ENCODE assay signal across 8 cellular contexts in the genomic region with DNA sequence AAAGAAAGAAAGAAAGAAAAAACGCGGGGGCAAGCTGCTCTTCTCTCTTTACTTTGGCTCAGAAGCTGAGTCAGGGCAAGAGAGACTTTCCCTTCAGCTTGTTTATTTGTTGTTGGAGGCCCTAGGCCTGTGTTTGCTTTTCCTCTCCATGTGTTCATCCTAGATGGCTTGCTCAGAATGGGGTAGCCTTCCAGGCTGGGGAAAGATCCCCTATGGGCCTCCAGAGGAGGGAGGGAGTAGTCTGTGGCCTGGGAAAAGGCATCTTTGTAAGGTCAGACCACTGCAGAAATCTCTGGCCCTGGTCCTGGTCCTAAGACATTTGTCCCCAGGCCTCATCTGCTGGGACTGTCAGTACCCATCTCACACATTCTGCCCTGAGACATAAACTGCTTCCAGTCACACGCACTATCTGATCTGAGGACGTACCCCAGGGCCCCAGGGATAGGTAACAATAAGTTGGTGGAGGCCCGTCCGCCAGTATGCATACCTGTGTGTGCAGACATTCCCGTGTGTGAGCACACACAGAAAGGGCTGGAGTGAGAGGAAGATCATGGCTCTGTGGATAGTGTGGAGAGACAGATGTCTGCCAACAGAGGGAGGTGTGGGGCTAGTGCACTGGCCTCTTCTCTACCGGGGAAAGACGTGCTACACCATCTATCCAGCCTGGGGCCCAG. TPM values are rescaled to one million over a fixed set of nuclear protein-coding genes. Genes with fewer than 3 reads are reported as not detected.
DNase-seq lines count a peak whose midpoint lies in the region; ATAC-seq and TF ChIP-seq lines count a peak whose summit lies in the region.

No MANE protein-coding gene starts in this region.

- H3K36me3 Mint-ChIP-seq in activated CD8-positive, alpha-beta T cell treated with anti-CD3 and anti-CD28 coated beads for 36 hours (ENCODE audit: low read depth), result peaks cover 3% of the 10 kb centered on the region
- no peaks in the 10 kb centered on the region for H3K36me3 Mint-ChIP-seq in nephron (ENCODE audit: low read depth)

- no peaks in the 10 kb centered on the region for H3K4me1 ChIP-seq in aorta (ENCODE audit: control insufficient read depth in 1 of 2, insufficient read depth in 2 of 2, low read length in 2 of 2)

- POLR2A ChIA-PET in activated CD8-positive, alpha-beta T cell treated with anti-CD3 and anti-CD28 coated beads for 36 hours (lab: Charles Lee), result interaction anchor here (0.9 kb wide), 1 partner anchor 31 kb away, joined by 3 read pairs; no protein-coding TSS in a partner anchor

- ATAC-seq in activated CD8-positive, alpha-beta T cell treated with anti-CD3 and anti-CD28 coated beads for 36 hours, result peak; percentile 49
- ATAC-seq in esophagus mucosa, result peak; percentile 67
- peak; percentile 23 for ATAC-seq in aorta (ENCODE audit: low FRiP score)
- ATAC-seq in GM18517 (IDR thresholded peaks at IDR 0.05; ENCODE audit: unreplicated experiment), result no peak

- intact Hi-C loops in activated CD8-positive, alpha-beta T cell treated with anti-CD3 and anti-CD28 coated beads for 36 hours (cut with micrococcal nuclease), result loop anchor here (1.0 kb wide), 1 partner anchor 91 kb away; no protein-coding TSS in a partner anchor
- intact Hi-C loops in aorta (cut with DNase I), result loop anchor here in 1 of 2 donors (1.0 to 10.0 kb wide), 2 partner anchors 91 to 193 kb away; a partner anchor contains a TSS

- no peaks in the 10 kb centered on the region for H3K9me3 Mint-ChIP-seq in activated CD8-positive, alpha-beta T cell treated with anti-CD3 and anti-CD28 coated beads for 36 hours
- no peaks in the 10 kb centered on the region for H3K9me3 Mint-ChIP-seq in nephron

- H3K4me3 ChIP-seq in aorta (ENCODE audit: low read length in 2 of 2), result no peak overlapping the region

- H3K36me3 ChIP-seq in aorta (ENCODE audit: control insufficient read depth in 1 of 2, insufficient read depth in 2 of 2, low read length in 1 of 2), result no peaks in the 10 kb centered on the region

- no peak overlapping the region for H3K27ac ChIP-seq in aorta (ENCODE audit: low read depth in 1 of 2, low read length in 2 of 2)

- H3K27me3 ChIP-seq in aorta (ENCODE audit: control insufficient read depth in 1 of 2, insufficient read depth in 2 of 2, low read length in 1 of 2), result no peaks in the 10 kb centered on the region

- H3K27ac Mint-ChIP-seq in activated CD8-positive, alpha-beta T cell treated with anti-CD3 and anti-CD28 coated beads for 36 hours, result no peak overlapping the region
- peak overlapping the region; percentile 7 to 29 (median 28) for H3K27ac Mint-ChIP-seq in nephron

- 60 to 68% methylated on average over 9 of the region's 9 CpGs for WGBS in aorta, 2 donors

- no peaks in the 10 kb centered on the region for H3K9me3 ChIP-seq in aorta (ENCODE audit: control insufficient read depth, low read length)

- TF ChIP-seq CTCF in GM12874 (IDR thresholded peaks at IDR 0.05; ENCODE audit: insufficient read depth, low read depth, low read length) (peak; percentile 75), nephron (IDR thresholded peaks at IDR 0.05; ENCODE audit: unreplicated experiment in 3 of 3) (peak; percentile 52 to 65 (median 62))
- TF ChIP-seq CTCF in activated CD8-positive, alpha-beta T cell treated with anti-CD3 and anti-CD28 coated beads for 36 hours (IDR thresholded peaks at IDR 0.05), result peak; percentile 68

- H3K4me1 Mint-ChIP-seq in activated CD8-positive, alpha-beta T cell treated with anti-CD3 and anti-CD28 coated beads for 36 hours (ENCODE audit: low read depth), result peaks cover 19% of the 10 kb centered on the region
- H3K4me1 Mint-ChIP-seq in nephron, result peaks cover 20% of the 10 kb centered on the region

- CTCF ChIA-PET in activated CD8-positive, alpha-beta T cell treated with anti-CD3 and anti-CD28 coated beads for 36 hours (lab: Charles Lee), result interaction anchor here (0.5 to 16.7 kb wide), 16 partner anchors 9 to 193 kb away, joined by 3 to 292 read pairs (median 4); a partner anchor contains a TSS

- H3K27me3 Mint-ChIP-seq in activated CD8-positive, alpha-beta T cell treated with anti-CD3 and anti-CD28 coated beads for 36 hours, result no peaks in the 10 kb centered on the region
- H3K27me3 Mint-ChIP-seq in nephron (ENCODE audit: low read depth), result peaks cover 8% of the 10 kb centered on the region

- DNase-seq in AG08396 (ENCODE audit: low spot score) (peak; percentile 70), NCI-H345 (lab: John Stamatoyannopoulos, UW) (peak; percentile 62), aorta (peak in 1 of 2 donors; percentile 68)
- DNase-seq in activated CD8-positive, alpha-beta T cell treated with anti-CD3 and anti-CD28 coated beads for 36 hours, result peak; percentile 73

- no peak overlapping the region for H3K4me3 Mint-ChIP-seq in activated CD8-positive, alpha-beta T cell treated with anti-CD3 and anti-CD28 coated beads for 36 hours
- H3K4me3 Mint-ChIP-seq in nephron, result no peak overlapping the region

RNA-seq across cellular contexts. Expression of a gene that starts 4.9 kb away (rescaled TPM):
- 100 to 1,000 TPM; 271 TPM for total RNA-seq in activated CD8-positive, alpha-beta T cell treated with anti-CD3 and anti-CD28 coated beads for 36 hours
- 297 TPM for total RNA-seq in esophagus mucosa
- 10 to 100 TPM; 22.7 to 47.3 TPM for total RNA-seq in aorta
- 10 to 100 TPM in 1 of 2 donors, 1 to 10 TPM in 1; 1.6 to 12.6 TPM for polyA plus RNA-seq in aorta

RNA-seq across cellular contexts. Expression of a gene that starts 12.1 kb away (rescaled TPM):
- total RNA-seq in activated CD8-positive, alpha-beta T cell treated with anti-CD3 and anti-CD28 coated beads for 36 hours, result not detected
- not detected for total RNA-seq in esophagus mucosa
- total RNA-seq in aorta, result 1 to 10 TPM in 1 of 2 donors, under 1 TPM in 1; 0.71 to 1.1 TPM
- polyA plus RNA-seq in aorta, result under 1 TPM; 0.25 to 0.87 TPM

RNA-seq across cellular contexts. Expression of a gene that starts 55.6 kb away (rescaled TPM):
- 10 to 100 TPM; 45.1 to 48.6 TPM for total RNA-seq in activated CD8-positive, alpha-beta T cell treated with anti-CD3 and anti-CD28 coated beads for 36 hours
- 57.9 TPM for total RNA-seq in esophagus mucosa
- 10 to 100 TPM; 21.9 to 26.4 TPM for total RNA-seq in aorta
- polyA plus RNA-seq in aorta, result 10 to 100 TPM; 30.7 to 58.4 TPM
